Comparison of ENCODE assay signal across 14 cellular contexts in the genomic region with DNA sequence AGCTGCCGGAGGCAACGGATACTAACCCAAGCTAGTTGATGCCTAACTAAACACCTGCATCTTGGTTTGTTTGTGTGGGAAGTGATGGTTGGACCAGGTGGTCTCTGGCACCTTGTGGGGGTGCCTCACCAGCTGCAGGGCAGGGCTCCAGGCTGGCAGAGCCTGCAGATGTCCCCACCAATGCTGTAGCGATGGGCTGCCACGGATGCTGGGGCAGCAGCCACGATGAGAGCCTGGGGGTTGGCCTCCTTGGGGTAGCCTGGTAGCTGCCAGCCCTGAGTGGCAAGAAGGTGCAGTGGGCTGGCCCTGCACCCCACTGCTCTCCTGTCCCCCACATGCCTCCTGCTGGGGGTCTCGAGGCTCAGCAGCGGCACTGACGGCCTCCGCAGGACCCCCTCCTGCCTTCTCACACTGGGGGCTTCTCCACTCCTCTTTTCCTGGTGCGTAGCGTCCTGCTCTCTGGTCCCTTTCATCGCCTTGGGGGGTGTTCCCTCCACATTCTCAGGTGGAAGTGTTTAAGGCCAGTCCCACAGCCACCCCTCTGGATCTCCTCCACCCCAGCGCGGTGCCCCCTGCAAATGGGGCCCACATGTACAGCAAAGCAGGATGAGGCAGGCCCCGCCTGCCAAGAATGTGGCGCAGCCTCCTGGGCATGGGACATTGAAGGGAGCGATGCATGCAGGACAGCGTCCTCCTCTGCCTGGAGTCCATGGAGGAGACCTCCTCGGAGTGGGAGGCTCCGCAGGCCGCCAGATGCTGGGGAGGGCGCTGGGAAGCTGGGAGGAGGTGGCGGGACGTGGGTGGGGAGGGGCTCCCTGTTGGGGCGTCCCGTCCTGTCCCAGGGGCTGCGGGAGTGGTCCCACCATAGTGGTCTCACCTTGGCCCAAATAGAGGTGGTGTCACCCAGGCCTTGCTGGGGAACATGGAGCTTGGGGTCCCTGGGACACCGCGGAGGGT.
DNase-seq lines count a peak whose midpoint lies in the region; ATAC-seq and TF ChIP-seq lines count a peak whose summit lies in the region.
"Had no signal": no experiment of that assay in that cellular context is flagged by ENCODE, and none has a peak within 500 bp of the region (broad histone marks: within the 10 kb centered on the region; RNA-seq: fewer than 3 reads in every experiment).

No MANE protein-coding gene starts in this region.

- no peak overlapping the region for H4K12ac ChIP-seq in trophoblast cell (ENCODE audit: low read depth, low read length)

- no peak overlapping the region for H3K27ac ChIP-seq in H9 (ENCODE audit: insufficient read length, low read depth, low read length)
- H3K27ac ChIP-seq in gastroesophageal sphincter, result peak overlapping the region in 3 of 4 donors; percentile 88 to 92 (median 92)
- H3K27ac ChIP-seq in trophoblast cell (ENCODE audit: low read depth, low read length), result no peak overlapping the region

- H3K4me2 ChIP-seq in H9 (ENCODE audit: insufficient read depth, insufficient read length, low read length), result no peak overlapping the region
- H3K4me2 ChIP-seq in trophoblast cell (ENCODE audit: low read length), result no peak overlapping the region

- H3K36me3 Mint-ChIP-seq in H9 (ENCODE audit: insufficient read depth in 1 of 3, low read depth in 3 of 3), result no peaks in the 10 kb centered on the region; a peak in 1 of 7 replicates
- no peaks in the 10 kb centered on the region for H3K36me3 Mint-ChIP-seq in WTC11
- H3K36me3 Mint-ChIP-seq: CD14-positive monocyte; CD8-positive, alpha-beta T cell had no signal

- no peak overlapping the region for H3T11ph ChIP-seq in H9 (ENCODE audit: low read length)

- no peak overlapping the region for H4K5ac ChIP-seq in H9 (ENCODE audit: insufficient read length, low read depth, low read length)

- H2BK12ac ChIP-seq in H9 (ENCODE audit: insufficient read length, low read depth, low read length) (no peak overlapping the region), trophoblast cell (ENCODE audit: low read length) (no peak overlapping the region)

- H3K18ac ChIP-seq in H9 (ENCODE audit: insufficient read length, low read depth, low read length) (no peak overlapping the region), trophoblast cell (ENCODE audit: low read length) (no peak overlapping the region)

- H3K9me3 Mint-ChIP-seq in H9, result peaks cover 10 to 11% of the 10 kb centered on the region in 2 experiments
- H3K9me3 Mint-ChIP-seq in WTC11, result peaks cover 24% of the 10 kb centered on the region

- H3K14ac ChIP-seq in H9 (ENCODE audit: insufficient read depth, low read length), result no peak overlapping the region
- no peak overlapping the region for H3K14ac ChIP-seq in trophoblast cell (ENCODE audit: low read length)

- no peak overlapping the region for H2BK15ac ChIP-seq in H9 (ENCODE audit: low read depth, low read length)

- TF ChIP-seq CTCF in H9 (conservative IDR thresholded peaks at IDR 0.05) (no peak), gastroesophageal sphincter (IDR thresholded peaks at IDR 0.05) (no peak), WTC11 (IDR thresholded peaks at IDR 0.05) (no peak)

- TF ChIP-seq POLR2A in gastroesophageal sphincter (IDR thresholded peaks at IDR 0.05), result no peak

- H3K27me3 ChIP-seq in H9 (ENCODE audit: insufficient read depth, low read length) (no peaks in the 10 kb centered on the region), gastroesophageal sphincter (no peaks in the 10 kb centered on the region), trophoblast cell (ENCODE audit: insufficient read depth, low read length) (no peaks in the 10 kb centered on the region)

- DNase-seq in H9, result peak; percentile 22
- DNase-seq in trophoblast cell, result no peak
- DNase-seq in WTC11 (ENCODE audit: low spot score), result no peak
- no peak for DNase-seq in kidney glomerular epithelial cell (lab: John Stamatoyannopoulos, UW)
- no peak for DNase-seq in ecto neural progenitor cell (ENCODE audit: low spot score)
- no peak for DNase-seq in glomerular visceral epithelial cell (ENCODE audit: extremely low spot score)
- DNase-seq: CD8-positive, alpha-beta T cell; COR-L47; DMS153; DMS79 treated with DMSO at 0.1 percent for 48 hours; EL had no signal

- CTCF ChIA-PET in WTC11 (lab: Charles Lee), result no interaction called here

- no peaks in the 10 kb centered on the region for H4K20me1 ChIP-seq in H9 (ENCODE audit: control insufficient read depth, insufficient read depth, insufficient read length)

- no peaks in the 10 kb centered on the region for H3K79me1 ChIP-seq in H9 (ENCODE audit: insufficient read depth, low read depth, low read length, poor library complexity, severe bottlenecking)
- H3K79me1 ChIP-seq in trophoblast cell (ENCODE audit: low read length), result no peaks in the 10 kb centered on the region

- H3K56ac ChIP-seq in H9 (ENCODE audit: insufficient read length, low read depth, low read length), result no peak overlapping the region

- H3K4me3 Mint-ChIP-seq in H9 (no peak overlapping the region), WTC11 (no peak overlapping the region)
- H3K4me3 Mint-ChIP-seq: CD14-positive monocyte; CD8-positive, alpha-beta T cell had no signal

- no peaks in the 10 kb centered on the region for H3K36me3 ChIP-seq in gastroesophageal sphincter
- H3K36me3 ChIP-seq in trophoblast cell (ENCODE audit: control insufficient read depth in 1 of 2, insufficient read depth in 2 of 2, low read length in 2 of 2), result no peaks in the 10 kb centered on the region

- POLR2A ChIA-PET in WTC11 (lab: Charles Lee), result no interaction called here

- WGBS in H9 (ENCODE audit: extremely low coverage, insufficient read length, low lambda C conversion rate), result no CpG with 5 or more reads among the region's 29 CpGs
- 94% methylated on average over 12 of the region's 29 CpGs; no CpG with 5 or more reads in 1 of the 2 donors for whole genome bisulfite sequencing in gastroesophageal sphincter (ENCODE audit: low coverage in 1 of 2), 2 donors
- no CpG with 5 or more reads among the region's 29 CpGs for WGBS in trophoblast cell (ENCODE audit: extremely low coverage, insufficient coverage, insufficient read length)

- H3K27me3 Mint-ChIP-seq in H9 (ENCODE audit: low read depth), result peaks cover 7% of the 10 kb centered on the region
- peaks cover 2% of the 10 kb centered on the region; the same call in 1 of the 2 replicates for H3K27me3 Mint-ChIP-seq in WTC11 (ENCODE audit: low read depth)

- H3K9me3 ChIP-seq in H9 (ENCODE audit: control insufficient read depth, low read depth, low read length), result no peaks in the 10 kb centered on the region
- no peaks in the 10 kb centered on the region for H3K9me3 ChIP-seq in gastroesophageal sphincter
- peaks cover 1% of the 10 kb centered on the region for H3K9me3 ChIP-seq in trophoblast cell (ENCODE audit: insufficient read depth, low read depth, low read length)

- H4K91ac ChIP-seq in H9 (ENCODE audit: insufficient read length, low read depth, low read length), result no peak overlapping the region
- H4K91ac ChIP-seq in trophoblast cell (ENCODE audit: low read depth, low read length), result no peak overlapping the region

- H2AK5ac ChIP-seq in H9 (ENCODE audit: insufficient read length, low read length) (no peak overlapping the region), trophoblast cell (ENCODE audit: low read length) (no peak overlapping the region)

- H2BK5ac ChIP-seq in H9 (ENCODE audit: insufficient read length, low read length) (no peak overlapping the region), trophoblast cell (ENCODE audit: low read depth, low read length, poor library complexity) (no peak overlapping the region)

- no peaks in the 10 kb centered on the region for H3K4me1 Mint-ChIP-seq in H9
- H3K4me1 Mint-ChIP-seq in WTC11, result no peaks in the 10 kb centered on the region

- H3K4me3 ChIP-seq in gastroesophageal sphincter (no peak overlapping the region), trophoblast cell (ENCODE audit: low read depth, low read length) (peak overlapping the region; percentile 46)

- H3K23me2 ChIP-seq in H9 (ENCODE audit: insufficient read length, low read depth, low read length, poor library complexity, severe bottlenecking), result no peaks in the 10 kb centered on the region

- H3K79me2 ChIP-seq in H9 (ENCODE audit: insufficient read depth, low read length), result no peaks in the 10 kb centered on the region
- H3K79me2 ChIP-seq in trophoblast cell (ENCODE audit: control insufficient read depth, insufficient read depth, low read length, poor library complexity), result no peaks in the 10 kb centered on the region

- H3K4ac ChIP-seq in H9 (ENCODE audit: low read depth, low read length) (no peak overlapping the region), trophoblast cell (ENCODE audit: low read depth, low read length) (no peak overlapping the region)

- no peak for ATAC-seq in gastroesophageal sphincter
- no peak for ATAC-seq in WTC11
- ATAC-seq: CD8-positive, alpha-beta T cell; HCT116 had no signal

- H3K27ac Mint-ChIP-seq in H9 (no peak overlapping the region), WTC11 (no peak overlapping the region)
- H3K27ac Mint-ChIP-seq: CD8-positive, alpha-beta T cell had no signal

- no peak overlapping the region for H2AFZ ChIP-seq in H9 (ENCODE audit: low read length)
- no peak overlapping the region for H2AFZ ChIP-seq in trophoblast cell (ENCODE audit: insufficient read depth, low read length, poor library complexity)

- no peak overlapping the region for H4K8ac ChIP-seq in H9 (replicated peaks; ENCODE audit: insufficient read length, low read depth, low read length)
- no peak overlapping the region for H4K8ac ChIP-seq in trophoblast cell (ENCODE audit: low read depth, low read length)

- no peak for TF ChIP-seq EP300 in gastroesophageal sphincter (IDR thresholded peaks at IDR 0.05)

- H2BK20ac ChIP-seq in H9 (ENCODE audit: low read depth, low read length, poor library complexity, severe bottlenecking), result no peak overlapping the region

- H2BK120ac ChIP-seq in H9 (ENCODE audit: low read depth, low read length, poor library complexity, severe bottlenecking) (no peak overlapping the region), trophoblast cell (ENCODE audit: insufficient read depth, low read length, poor library complexity) (no peak overlapping the region)

- H3K4me1 ChIP-seq in H9 (ENCODE audit: insufficient read depth, low read length) (no peaks in the 10 kb centered on the region), gastroesophageal sphincter (peaks cover 16 to 78% (median 24%) of the 10 kb centered on the region in 3 donors), trophoblast cell (ENCODE audit: control insufficient read depth in 1 of 2, insufficient read depth in 2 of 2, low read length in 2 of 2) (peaks cover 0 to 2% of the 10 kb centered on the region in 2 experiments)

- H3K9ac ChIP-seq in H9 (ENCODE audit: extremely low read depth, insufficient read length, low read length) (no peak overlapping the region), trophoblast cell (ENCODE audit: low read length) (no peak overlapping the region)

- no peak overlapping the region for H3K23ac ChIP-seq in H9 (ENCODE audit: insufficient read length, low read depth, low read length)
- H3K23ac ChIP-seq in trophoblast cell (ENCODE audit: low read length), result no peak overlapping the region

TF ChIP-seq in WTC11, 78 proteins besides CTCF, POLR2A, EP300 and RAD21 (continues in another document):
- TF ChIP-seq SP1 (CRISPR knock-in tag; conservative IDR thresholded peaks at IDR 0.05) (no peak), NFATC4 (CRISPR knock-in tag; IDR thresholded peaks at IDR 0.05) (no peak), RELA (CRISPR knock-in tag; IDR thresholded peaks at IDR 0.05; ENCODE audit: borderline replicate concordance) (no peak), FOXP1 (CRISPR knock-in tag; IDR thresholded peaks at IDR 0.05; ENCODE audit: borderline replicate concordance) (no peak), GABPB1 (CRISPR knock-in tag; IDR thresholded peaks at IDR 0.05) (no peak)

Comparison
In these comparisons a context has a peak if more than half of its experiments do, and no peak if none do; other contexts are left out.
1. H3K27ac ChIP-seq: peak in gastroesophageal sphincter (3 of 4); none in H9 (single experiment) and trophoblast cell (single experiment).